ENCODE assay signal across 19 cellular contexts in the genomic region with DNA sequence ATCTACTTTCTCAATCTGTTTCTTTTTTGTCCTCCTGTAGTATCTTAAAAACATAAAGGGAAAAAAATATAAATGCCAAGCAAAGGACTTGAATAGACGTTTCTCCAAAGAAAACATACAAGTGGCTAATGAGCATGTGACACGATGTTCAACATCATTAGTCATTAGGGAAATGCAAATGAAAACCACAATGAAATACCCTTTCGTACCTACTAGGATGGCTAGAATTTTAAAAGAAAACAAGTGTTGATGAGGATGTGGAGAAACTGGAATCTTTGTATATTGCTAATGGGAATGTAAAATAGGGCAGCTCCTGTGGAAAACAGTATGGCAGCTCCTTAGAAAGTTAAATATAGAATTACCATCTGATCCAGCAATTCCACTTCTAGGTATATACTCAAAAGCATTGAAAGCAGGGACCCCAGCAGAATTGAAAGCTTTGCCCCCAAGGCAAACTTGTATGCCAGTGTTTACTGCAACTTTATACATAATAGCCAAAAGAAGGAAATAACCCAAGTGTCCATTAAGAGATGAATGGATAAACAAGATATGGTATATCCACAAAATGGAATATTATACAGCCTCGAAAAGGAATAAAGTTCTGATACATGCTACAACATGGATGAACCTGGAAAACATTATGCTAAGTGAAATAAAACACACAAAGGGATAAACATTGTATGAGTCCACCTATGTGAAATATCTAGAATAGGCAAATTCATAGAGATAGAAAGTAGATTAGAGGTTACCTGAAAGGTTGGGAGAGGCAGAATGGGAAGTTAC.
DNase-seq lines count a peak whose midpoint lies in the region; ATAC-seq, FAIRE-seq and TF ChIP-seq lines count a peak whose summit lies in the region.
"Had no signal": no experiment of that assay in that cellular context is flagged by ENCODE, and none has a peak within 500 bp of the region (broad histone marks: within the 10 kb centered on the region; RNA-seq: fewer than 3 reads in every experiment).

No MANE protein-coding gene starts in this region.

- FAIRE-seq in GM18507 (lab: Jason Lieb, UNC), result peak; percentile 87

- DNase-seq in SK-N-SH, result no peak
- no peak for DNase-seq in GM18507 (ENCODE audit: extremely low spot score, insufficient read length, low read depth)
- DNase-seq in activated CD8-positive, alpha-beta T cell treated with anti-CD3 and anti-CD28 coated beads, Interleukin-2, amount 10 ng/mL, durations not matched to agents 7 days and 5 days, result no peak
- DNase-seq in naive B cell, result no peak
- no peak for DNase-seq in right lobe of liver
- DNase-seq: activated effector memory CD4-positive, alpha-beta T cell treated with Interleukin-2 at 50 U/mL for 16 hours; brain microvascular endothelial cell; COR-L47; GDM1; left colon; NCI-H2081; NCI-H524 treated with DMSO at 0.1 percent for 48 hours; psoas muscle had no signal

- TF ChIP-seq POLR2A in right lobe of liver (IDR thresholded peaks at IDR 0.05), result no peak

- H3K4me1 ChIP-seq in SK-N-SH (ENCODE audit: control insufficient read depth in 1 of 2, insufficient read depth in 2 of 2, low read depth in 1 of 2, low read length in 1 of 2) (peaks cover 0 to 5% of the 10 kb centered on the region in 2 experiments; a peak in 1 of 4 replicates), right lobe of liver (no peaks in the 10 kb centered on the region)
- H3K4me1 ChIP-seq: psoas muscle had no signal

- H3F3A ChIP-seq in SK-N-SH (replicated peaks; ENCODE audit: insufficient read depth), result no peaks in the 10 kb centered on the region

- H3K9me3 Mint-ChIP-seq in activated CD8-positive, alpha-beta T cell treated with anti-CD3 and anti-CD28 coated beads, Interleukin-2, amount 10 ng/mL, durations not matched to agents 7 days and 5 days (ENCODE audit: insufficient read depth), result peaks cover 5% of the 10 kb centered on the region
- peaks cover 0 to 18% (median 3%) of the 10 kb centered on the region in 7 donors for H3K9me3 Mint-ChIP-seq in naive B cell

- H3K4me2 ChIP-seq in SK-N-SH, result no peak overlapping the region
- H3K4me2 ChIP-seq: hepatocyte had no signal

- no peaks in the 10 kb centered on the region; the same call in 1 of the 2 replicates for H3K9me3 ChIP-seq in SK-N-SH
- H3K9me3 ChIP-seq in right lobe of liver, result no peaks in the 10 kb centered on the region

- intact Hi-C loops in right lobe of liver (cut with DNase I), result loop anchor here in 1 of 2 donors (10.0 kb wide), 1 partner anchor 136 kb away; the partner anchor contains the start of gene SH3KBP1

- no peak for TF ChIP-seq RAD21 in SK-N-SH (IDR thresholded peaks at IDR 0.05; ENCODE audit: low read length)

- ATAC-seq in SK-N-SH treated with all-trans-retinoic acid at 6 μM for 48 hours (no peak), naive B cell (ENCODE audit: low read depth in 2 of 2) (no peak), HG03196 (IDR thresholded peaks at IDR 0.05; ENCODE audit: unreplicated experiment) (no peak), right lobe of liver (no peak), HG03378 (IDR thresholded peaks at IDR 0.05; ENCODE audit: unreplicated experiment) (no peak)
- no peak for ATAC-seq in activated CD8-positive, alpha-beta T cell treated with anti-CD3 and anti-CD28 coated beads, Interleukin-2, amount 10 ng/mL, durations not matched to agents 7 days and 5 days
- ATAC-seq: activated CD4-positive, CD25-positive, alpha-beta regulatory T cell treated with anti-CD3 and anti-CD28 coated beads, Interleukin-2, amount 50 U/mL, for 24 hours; left colon; psoas muscle had no signal

- H3K27ac ChIP-seq in SK-N-SH (ENCODE audit: low read depth in 2 of 2, low read length in 1 of 2), result no peak overlapping the region
- H3K27ac ChIP-seq in right lobe of liver, result no peak overlapping the region
- H3K27ac ChIP-seq: 22Rv1, brain microvascular endothelial cell, hepatocyte, psoas muscle had no signal

- H3K27me3 Mint-ChIP-seq in activated CD8-positive, alpha-beta T cell treated with anti-CD3 and anti-CD28 coated beads, Interleukin-2, amount 10 ng/mL, durations not matched to agents 7 days and 5 days (ENCODE audit: low read depth), result no peaks in the 10 kb centered on the region
- H3K27me3 Mint-ChIP-seq in naive B cell, result no peaks in the 10 kb centered on the region

- no peak overlapping the region for H3K9ac ChIP-seq in SK-N-SH

- peak overlapping the region; percentile 67 for H3K4me3 Mint-ChIP-seq in activated CD8-positive, alpha-beta T cell treated with anti-CD3 and anti-CD28 coated beads, Interleukin-2, amount 10 ng/mL, durations not matched to agents 7 days and 5 days
- H3K4me3 Mint-ChIP-seq in naive B cell, result peak overlapping the region in 1 of 8 donors; percentile 30

- no peaks in the 10 kb centered on the region for H3K9me2 ChIP-seq in SK-N-SH

- no peaks in the 10 kb centered on the region for H4K20me1 ChIP-seq in SK-N-SH (ENCODE audit: insufficient read depth)

- H2AFZ ChIP-seq in SK-N-SH (ENCODE audit: low read depth), result no peak overlapping the region
- H2AFZ ChIP-seq: hepatocyte had no signal

- peak overlapping the region; percentile 98 for H3K27ac Mint-ChIP-seq in activated CD8-positive, alpha-beta T cell treated with anti-CD3 and anti-CD28 coated beads, Interleukin-2, amount 10 ng/mL, durations not matched to agents 7 days and 5 days
- peak overlapping the region in 5 of 6 donors; percentile 69 to 97 (median 96) for H3K27ac Mint-ChIP-seq in naive B cell

- peaks cover 40% of the 10 kb centered on the region for H3K36me3 Mint-ChIP-seq in activated CD8-positive, alpha-beta T cell treated with anti-CD3 and anti-CD28 coated beads, Interleukin-2, amount 10 ng/mL, durations not matched to agents 7 days and 5 days (ENCODE audit: low read depth)
- H3K36me3 Mint-ChIP-seq in naive B cell, result no peaks in the 10 kb centered on the region

- H3K4me1 Mint-ChIP-seq in activated CD8-positive, alpha-beta T cell treated with anti-CD3 and anti-CD28 coated beads, Interleukin-2, amount 10 ng/mL, durations not matched to agents 7 days and 5 days (ENCODE audit: low read depth), result peaks cover 91% of the 10 kb centered on the region
- peaks cover 39 to 58% (median 52%) of the 10 kb centered on the region in 3 donors for H3K4me1 Mint-ChIP-seq in naive B cell

- CTCF ChIA-PET in SK-N-SH (lab: Yijun Ruan, JAX), result no interaction called here
- CTCF ChIA-PET in activated CD8-positive, alpha-beta T cell treated with anti-CD3 and anti-CD28 coated beads, Interleukin-2, amount 10 ng/mL, durations not matched to agents 7 days and 5 days (lab: Charles Lee), result interaction anchor here (1.0 kb wide), 1 partner anchor 9 kb away, joined by 3 read pairs; no protein-coding TSS in a partner anchor

- TF ChIP-seq EP300 in SK-N-SH (IDR thresholded peaks at IDR 0.05; ENCODE audit: borderline replicate concordance in 1 of 2, low read depth in 1 of 2, low read length in 1 of 2), result no peak

- H3K36me3 ChIP-seq in SK-N-SH (replicated peaks in 1 of 2; ENCODE audit: control insufficient read depth in 1 of 2, insufficient read depth in 2 of 2, low read length in 1 of 2) (no peaks in the 10 kb centered on the region), right lobe of liver (no peaks in the 10 kb centered on the region)
- H3K36me3 ChIP-seq: brain microvascular endothelial cell had no signal

- H3K4me3 ChIP-seq in SK-N-SH (ENCODE audit: low read depth in 2 of 2, low read length in 1 of 2) (no peak overlapping the region), right lobe of liver (no peak overlapping the region)
- H3K4me3 ChIP-seq: hepatocyte, psoas muscle had no signal

- no peaks in the 10 kb centered on the region for H3K79me2 ChIP-seq in SK-N-SH (ENCODE audit: insufficient read depth)
- H3K79me2 ChIP-seq: hepatocyte had no signal

- H3K27me3 ChIP-seq in SK-N-SH (ENCODE audit: insufficient read depth) (no peaks in the 10 kb centered on the region), right lobe of liver (no peaks in the 10 kb centered on the region)
- H3K27me3 ChIP-seq: brain microvascular endothelial cell, hepatocyte had no signal

- 48% methylated on average over 4 of the region's 4 CpGs for WGBS in SK-N-SH (ENCODE audit: low lambda C conversion rate)
- 54% methylated on average over 4 of the region's 4 CpGs for WGBS in right lobe of liver (ENCODE audit: insufficient coverage, low coverage, low lambda C conversion rate, missing lambda C conversion rate)

- TF ChIP-seq CTCF in SK-N-SH (IDR thresholded peaks at IDR 0.05) (no peak), right lobe of liver (IDR thresholded peaks at IDR 0.05) (no peak)

- POLR2A ChIA-PET in SK-N-SH (lab: Yijun Ruan, JAX), result no interaction called here
- POLR2A ChIA-PET in activated CD8-positive, alpha-beta T cell treated with anti-CD3 and anti-CD28 coated beads, Interleukin-2, amount 10 ng/mL, durations not matched to agents 7 days and 5 days (lab: Charles Lee), result interaction anchor here (1.3 kb wide), 1 partner anchor 91 kb away, joined by 3 read pairs; no protein-coding TSS in a partner anchor

TF ChIP-seq in SK-N-SH treated with all-trans-retinoic acid at 6 μM for 48 hours, 23 proteins besides CTCF, POLR2A, EP300 and RAD21 (continues in another document):
- TF ChIP-seq, protein P1, sequence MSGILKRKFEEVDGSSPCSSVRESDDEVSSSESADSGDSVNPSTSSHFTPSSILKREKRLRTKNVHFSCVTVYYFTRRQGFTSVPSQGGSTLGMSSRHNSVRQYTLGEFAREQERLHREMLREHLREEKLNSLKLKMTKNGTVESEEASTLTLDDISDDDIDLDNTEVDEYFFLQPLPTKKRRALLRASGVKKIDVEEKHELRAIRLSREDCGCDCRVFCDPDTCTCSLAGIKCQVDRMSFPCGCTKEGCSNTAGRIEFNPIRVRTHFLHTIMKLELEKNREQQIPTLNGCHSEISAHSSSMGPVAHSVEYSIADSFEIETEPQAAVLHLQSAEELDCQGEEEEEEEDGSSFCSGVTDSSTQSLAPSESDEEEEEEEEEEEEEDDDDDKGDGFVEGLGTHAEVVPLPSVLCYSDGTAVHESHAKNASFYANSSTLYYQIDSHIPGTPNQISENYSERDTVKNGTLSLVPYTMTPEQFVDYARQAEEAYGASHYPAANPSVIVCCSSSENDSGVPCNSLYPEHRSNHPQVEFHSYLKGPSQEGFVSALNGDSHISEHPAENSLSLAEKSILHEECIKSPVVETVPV (CRISPR knock-in tag; IDR thresholded peaks at IDR 0.05), result no peak
- peak; percentile 96 for TF ChIP-seq ZNF8 (CRISPR knock-in tag; IDR thresholded peaks at IDR 0.05)

TF ChIP-seq in SK-N-SH, 30 proteins besides CTCF, POLR2A, EP300 and RAD21 (continues in another document):
- TF ChIP-seq CHD2 (IDR thresholded peaks at IDR 0.05; ENCODE audit: low read length, partially characterized antibody) (no peak), YY1 (IDR thresholded peaks at IDR 0.05; ENCODE audit: low read depth) (no peak), MXI1 (IDR thresholded peaks at IDR 0.05; ENCODE audit: low read depth, low read length) (no peak), RFX5 (IDR thresholded peaks at IDR 0.05; ENCODE audit: low read length) (no peak), GATA2 (CRISPR knock-in tag; IDR thresholded peaks at IDR 0.05) (no peak), SIN3A (IDR thresholded peaks at IDR 0.05; ENCODE audit: borderline replicate concordance, low read depth, low read length) (no peak)
